In genomic region chr7:148704189-148704588, GRCh38 we compare ENCODE assay signal across 26 cellular contexts.
"Had no signal": no experiment of that assay in that cellular context is flagged by ENCODE, and none has a peak within 500 bp of the region (broad histone marks: within the 10 kb centered on the region; RNA-seq: fewer than 3 reads in every experiment).

No MANE protein-coding gene starts in this region.

- ATAC-seq: activated CD4-positive, CD25-positive, alpha-beta regulatory T cell treated with anti-CD3 and anti-CD28 coated beads, Interleukin-2, amount 50 U/mL, for 24 hours; activated CD8-positive, alpha-beta T cell treated with anti-CD3 and anti-CD28 coated beads, Interleukin-2, amount 10 ng/mL, durations not matched to agents 7 days and 5 days; effector memory CD8-positive, alpha-beta T cell; esophagus mucosa; left lung; naive thymus-derived CD4-positive, alpha-beta T cell had no signal

- FAIRE-seq: bronchial epithelial cell, endothelial cell of umbilical vein had no signal

- H3K9me3 Mint-ChIP-seq: activated CD4-positive, alpha-beta T cell treated with anti-CD3 and anti-CD28 coated beads, Interleukin-2, amount 10 ng/mL, durations not matched to agents 7 days and 5 days; activated naive CD8-positive, alpha-beta T cell treated with anti-CD3 and anti-CD28 coated beads, Interleukin-2, amount 10 ng/mL, durations not matched to agents 7 days and 5 days; activated T-helper 1 cell treated with anti-CD3 and anti-CD28 coated beads, Interleukin-12 subunit alpha, Interleukin-12 subunit beta, Interleukin-2, Interleukin-4 antibody, amounts not matched to agents 30 ng/mL and 10 ng/mL and 1 ng/mL, durations not matched to agents 14 hours and 24 hours and 36 hours; effector memory CD8-positive, alpha-beta T cell; naive thymus-derived CD4-positive, alpha-beta T cell; neural crest cell had no signal

- H3K4me3 Mint-ChIP-seq: activated CD4-positive, alpha-beta T cell treated with anti-CD3 and anti-CD28 coated beads, Interleukin-2, amount 10 ng/mL, durations not matched to agents 7 days and 5 days; activated CD8-positive, alpha-beta T cell treated with anti-CD3 and anti-CD28 coated beads, Interleukin-2, amount 10 ng/mL, durations not matched to agents 7 days and 5 days; activated naive CD8-positive, alpha-beta T cell treated with anti-CD3 and anti-CD28 coated beads, Interleukin-2, amount 10 ng/mL, durations not matched to agents 7 days and 5 days; activated T-helper 1 cell treated with anti-CD3 and anti-CD28 coated beads, Interleukin-12 subunit alpha, Interleukin-12 subunit beta, Interleukin-2, Interleukin-4 antibody, amounts not matched to agents 30 ng/mL and 10 ng/mL and 1 ng/mL, durations not matched to agents 14 hours and 24 hours and 36 hours had no signal

- H3K27ac ChIP-seq: colonic mucosa, left lung, sigmoid colon, upper lobe of left lung, VCaP had no signal

- H3K27me3 ChIP-seq: colonic mucosa, dorsolateral prefrontal cortex, left lung, sigmoid colon, upper lobe of left lung had no signal

- DNase-seq: activated CD4-positive, alpha-beta T cell treated with anti-CD3 and anti-CD28 coated beads, Interleukin-2, amount 10 ng/mL, durations not matched to agents 7 days and 5 days; activated CD8-positive, alpha-beta T cell treated with anti-CD3 and anti-CD28 coated beads, Interleukin-2, amount 10 ng/mL, durations not matched to agents 7 days and 5 days; activated gamma-delta T cell treated with Interleukin-2 at 50 U/mL for 16 hours; activated naive CD8-positive, alpha-beta T cell treated with anti-CD3 and anti-CD28 coated beads, Interleukin-2, amount 10 ng/mL, durations not matched to agents 7 days and 5 days; amniotic stem cell; colonic mucosa; dorsolateral prefrontal cortex; effector memory CD8-positive, alpha-beta T cell; foreskin melanocyte; kidney glomerular epithelial cell; left lung; naive thymus-derived CD4-positive, alpha-beta T cell; posterior cingulate gyrus; sigmoid colon; stimulated activated CD4-positive, alpha-beta T cell treated with anti-CD3 and anti-CD28 coated beads, Interleukin-2, amount 100 ng/mL, for 48 hours; T-helper 2 cell; upper lobe of left lung had no signal

- H3K27ac Mint-ChIP-seq: activated CD4-positive, alpha-beta T cell treated with anti-CD3 and anti-CD28 coated beads, Interleukin-2, amount 10 ng/mL, durations not matched to agents 7 days and 5 days; activated CD8-positive, alpha-beta T cell treated with anti-CD3 and anti-CD28 coated beads, Interleukin-2, amount 10 ng/mL, durations not matched to agents 7 days and 5 days; activated naive CD8-positive, alpha-beta T cell treated with anti-CD3 and anti-CD28 coated beads, Interleukin-2, amount 10 ng/mL, durations not matched to agents 7 days and 5 days; activated T-helper 1 cell treated with anti-CD3 and anti-CD28 coated beads, Interleukin-12 subunit alpha, Interleukin-12 subunit beta, Interleukin-2, Interleukin-4 antibody, amounts not matched to agents 30 ng/mL and 10 ng/mL and 1 ng/mL, durations not matched to agents 14 hours and 24 hours and 36 hours; effector memory CD8-positive, alpha-beta T cell had no signal

- H3K9me3 ChIP-seq: colonic mucosa, left lung, sigmoid colon, upper lobe of left lung had no signal

- H3K36me3 ChIP-seq: colonic mucosa, left lung, sigmoid colon, upper lobe of left lung had no signal

- H3K4me3 ChIP-seq: colonic mucosa, left lung, lung, sigmoid colon, smooth muscle cell, upper lobe of left lung had no signal

- H3K27me3 Mint-ChIP-seq: activated CD4-positive, alpha-beta T cell treated with anti-CD3 and anti-CD28 coated beads, Interleukin-2, amount 10 ng/mL, durations not matched to agents 7 days and 5 days; activated naive CD8-positive, alpha-beta T cell treated with anti-CD3 and anti-CD28 coated beads, Interleukin-2, amount 10 ng/mL, durations not matched to agents 7 days and 5 days; effector memory CD8-positive, alpha-beta T cell; naive thymus-derived CD4-positive, alpha-beta T cell had no signal
